14 cellular contexts compared by ENCODE assay signal in the genomic region with DNA sequence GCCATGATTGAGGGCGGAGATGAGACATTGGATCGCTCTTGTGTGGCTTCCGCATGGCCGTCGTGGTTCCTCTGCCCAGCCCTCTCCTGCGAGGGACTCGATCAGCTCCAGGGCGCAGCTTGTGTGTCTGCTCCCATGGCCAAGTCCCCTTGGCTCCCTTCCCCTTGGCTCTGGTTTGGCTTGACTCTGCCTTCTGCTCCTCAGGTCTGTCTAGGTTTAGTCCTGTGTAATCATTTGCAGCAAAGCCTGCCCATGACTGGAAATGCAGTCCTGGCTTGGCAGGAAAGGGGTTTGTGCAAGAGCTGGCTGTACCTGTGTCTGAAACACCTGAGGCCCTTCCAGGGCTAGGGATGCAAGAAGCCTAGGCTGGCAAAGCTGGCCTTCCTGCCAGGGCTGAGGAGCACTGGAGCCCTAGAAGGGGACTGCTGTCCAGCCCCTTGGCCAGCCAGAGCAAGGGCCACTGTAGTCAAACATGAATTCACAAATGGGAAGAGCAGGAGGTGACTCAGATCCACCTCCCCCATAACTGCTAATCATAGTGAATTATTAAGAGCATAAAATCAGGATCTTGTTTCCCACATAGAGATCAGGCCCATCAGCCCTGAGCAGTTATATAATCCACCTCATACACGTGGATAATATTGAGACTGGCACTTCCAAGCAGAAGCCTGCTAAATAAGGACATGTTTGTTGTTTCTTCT.
DNase-seq lines count a peak whose midpoint lies in the region; ATAC-seq and TF ChIP-seq lines count a peak whose summit lies in the region.
"Had no signal": no experiment of that assay in that cellular context is flagged by ENCODE, and none has a peak within 500 bp of the region (broad histone marks: within the 10 kb centered on the region; RNA-seq: fewer than 3 reads in every experiment).

No MANE protein-coding gene starts in this region.

- peak; percentile 59 for DNase-seq in Right ventricle myocardium superior
- no peak for DNase-seq in cardiac septum (ENCODE audit: low spot score)
- DNase-seq in left lobe of liver (ENCODE audit: low spot score): peak; percentile 98
- peak; percentile 48 to 72 for DNase-seq in aorta
- DNase-seq in activated CD4-positive, alpha-beta T cell treated with anti-CD3 and anti-CD28 coated beads, Interleukin-2, amount 10 ng/mL, durations not matched to agents 24 days and 14 days: no peak
- no peak for DNase-seq in activated CD8-positive, alpha-beta memory T cell treated with anti-CD3 and anti-CD28 coated beads for 24 hours
- DNase-seq: activated naive CD4-positive, alpha-beta T cell treated with anti-CD3 and anti-CD28 coated beads, Interleukin-2, amount 50 U/mL, for 16 hours; NCI-H1694; stimulated activated CD4-positive, alpha-beta T cell treated with anti-CD3 and anti-CD28 coated beads, Interleukin-2, amount 100 ng/mL, for 48 hours had no signal

- 52 to 57% methylated on average over 9 of the region's 9 CpGs for WGBS in aorta, 2 donors

- intact Hi-C loops in Right ventricle myocardium superior (cut with DNase I): no loop called here
- intact Hi-C loops in cardiac septum (cut with DNase I): no loop called here
- intact Hi-C loops in aorta (cut with DNase I): no loop called here
- intact Hi-C loops in activated CD4-positive, alpha-beta T cell treated with anti-CD3 and anti-CD28 coated beads, Interleukin-2, amount 10 ng/mL, durations not matched to agents 24 days and 14 days (cut with micrococcal nuclease): no loop called here

- TF ChIP-seq CTCF in VCaP (conservative IDR thresholded peaks at IDR 0.05): no peak

- no peaks in the 10 kb centered on the region for H3K27me3 Mint-ChIP-seq in activated CD4-positive, alpha-beta T cell treated with anti-CD3 and anti-CD28 coated beads, Interleukin-2, amount 10 ng/mL, durations not matched to agents 24 days and 14 days

- H3K4me3 Mint-ChIP-seq in activated CD4-positive, alpha-beta T cell treated with anti-CD3 and anti-CD28 coated beads, Interleukin-2, amount 10 ng/mL, durations not matched to agents 24 days and 14 days: no peak overlapping the region
- H3K4me3 Mint-ChIP-seq: nephron had no signal

- no peaks in the 10 kb centered on the region for H3K4me1 ChIP-seq in aorta (ENCODE audit: control insufficient read depth in 1 of 2, insufficient read depth in 2 of 2, low read length in 2 of 2)
- H3K4me1 ChIP-seq: SJSA1 had no signal

- no peaks in the 10 kb centered on the region for H3K27me3 ChIP-seq in aorta (ENCODE audit: control insufficient read depth in 1 of 2, insufficient read depth in 2 of 2, low read length in 1 of 2)
- H3K27me3 ChIP-seq: SJSA1 had no signal

- H3K27ac ChIP-seq in VCaP (peak overlapping the region; percentile 83), aorta (ENCODE audit: low read depth in 1 of 2, low read length in 2 of 2) (no peak overlapping the region)
- H3K27ac ChIP-seq: HL-60, SJSA1 had no signal

- no peak overlapping the region for H3K27ac Mint-ChIP-seq in activated CD4-positive, alpha-beta T cell treated with anti-CD3 and anti-CD28 coated beads, Interleukin-2, amount 10 ng/mL, durations not matched to agents 24 days and 14 days
- H3K27ac Mint-ChIP-seq: nephron had no signal

- H3K36me3 ChIP-seq in aorta (ENCODE audit: control insufficient read depth in 1 of 2, insufficient read depth in 2 of 2, low read length in 1 of 2): no peaks in the 10 kb centered on the region
- H3K36me3 ChIP-seq: SJSA1 had no signal

- no peaks in the 10 kb centered on the region for H3K36me3 Mint-ChIP-seq in activated CD4-positive, alpha-beta T cell treated with anti-CD3 and anti-CD28 coated beads, Interleukin-2, amount 10 ng/mL, durations not matched to agents 24 days and 14 days (ENCODE audit: low read depth)

- peaks cover 2% of the 10 kb centered on the region for H3K4me1 Mint-ChIP-seq in activated CD4-positive, alpha-beta T cell treated with anti-CD3 and anti-CD28 coated beads, Interleukin-2, amount 10 ng/mL, durations not matched to agents 24 days and 14 days

- no peaks in the 10 kb centered on the region for H3K9me3 Mint-ChIP-seq in activated CD4-positive, alpha-beta T cell treated with anti-CD3 and anti-CD28 coated beads, Interleukin-2, amount 10 ng/mL, durations not matched to agents 24 days and 14 days

- H3K4me3 ChIP-seq in aorta (ENCODE audit: low read length in 2 of 2): no peak overlapping the region
- H3K4me3 ChIP-seq: SJSA1 had no signal

- ATAC-seq in Right ventricle myocardium superior (ENCODE audit: poor library complexity): peak; percentile 88
- ATAC-seq in left lobe of liver: peak; percentile 83
- peak; percentile 50 for ATAC-seq in aorta (ENCODE audit: low FRiP score)
- no peak for ATAC-seq in GM21576 (IDR thresholded peaks at IDR 0.05; ENCODE audit: unreplicated experiment)

- no peaks in the 10 kb centered on the region for H3K9me3 ChIP-seq in aorta (ENCODE audit: control insufficient read depth, low read length)
- H3K9me3 ChIP-seq: SJSA1 had no signal

Comparison
In these comparisons a context has a peak if more than half of its experiments do, and no peak if none do; other contexts are left out.
1. DNase-seq: peak in Right ventricle myocardium superior (single experiment), left lobe of liver (single experiment) and aorta (2 of 2); none in cardiac septum (single experiment), activated CD4-positive, alpha-beta T cell treated with anti-CD3 and anti-CD28 coated beads, Interleukin-2, amount 10 ng/mL, durations not matched to agents 24 days and 14 days (single experiment) and activated CD8-positive, alpha-beta memory T cell treated with anti-CD3 and anti-CD28 coated beads for 24 hours (single experiment).